In the genomic region with DNA sequence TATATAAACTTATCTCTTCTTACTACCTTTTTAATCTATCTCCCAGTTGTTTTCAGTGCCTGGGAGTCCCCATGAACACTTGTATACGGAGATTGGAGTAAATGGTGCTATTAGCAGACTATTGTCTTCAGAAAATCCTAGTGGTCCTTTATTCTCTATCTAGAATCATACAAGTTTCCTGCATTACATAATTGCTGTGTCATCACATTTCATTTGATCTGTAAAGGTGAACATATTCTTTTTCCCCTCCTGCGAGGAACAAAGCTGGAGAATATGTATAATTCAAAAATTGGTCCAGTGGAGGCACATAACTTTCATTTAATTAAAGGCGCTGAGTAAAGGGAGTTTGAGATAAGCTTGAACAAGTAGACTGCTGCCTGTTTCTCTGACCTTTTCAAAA, we compare ENCODE assay signal across 31 cellular contexts.
"Had no signal": no experiment of that assay in that cellular context is flagged by ENCODE, and none has a peak within 500 bp of the region (broad histone marks: within the 10 kb centered on the region; RNA-seq: fewer than 3 reads in every experiment).

No MANE protein-coding gene starts in this region.

- H3K4me1 Mint-ChIP-seq: activated CD8-positive, alpha-beta memory T cell treated with anti-CD3 and anti-CD28 coated beads, Interleukin-2, amount 10 ng/mL, durations not matched to agents 7 days and 5 days had no signal

- H3K4me3 Mint-ChIP-seq: activated CD8-positive, alpha-beta memory T cell treated with anti-CD3 and anti-CD28 coated beads, Interleukin-2, amount 10 ng/mL, durations not matched to agents 7 days and 5 days; activated CD8-positive, alpha-beta T cell treated with anti-CD3 and anti-CD28 coated beads, Interleukin-2, amount 10 ng/mL, durations not matched to agents 7 days and 5 days; activated naive CD8-positive, alpha-beta T cell; activated T-cell treated with anti-CD3 and anti-CD28 coated beads, Interleukin-2, amount 50 U/mL, for 24 hours; activated T-cell treated with anti-CD3 and anti-CD28 coated beads, Interleukin-2, amount 50 U/mL, for 72 hours; effector memory CD8-positive, alpha-beta T cell had no signal

- FAIRE-seq: colon had no signal

- H3K27me3 Mint-ChIP-seq: activated CD8-positive, alpha-beta memory T cell treated with anti-CD3 and anti-CD28 coated beads, Interleukin-2, amount 10 ng/mL, durations not matched to agents 7 days and 5 days; activated T-cell treated with anti-CD3 and anti-CD28 coated beads, Interleukin-2, amount 50 U/mL, for 24 hours; effector memory CD8-positive, alpha-beta T cell had no signal

- ATAC-seq: activated CD4-positive, CD25-positive, alpha-beta regulatory T cell treated with anti-CD3 and anti-CD28 coated beads, Interleukin-2, amount 50 U/mL, for 24 hours; activated CD8-positive, alpha-beta memory T cell treated with anti-CD3 and anti-CD28 coated beads, Interleukin-2, amount 10 ng/mL, durations not matched to agents 7 days and 5 days; activated CD8-positive, alpha-beta T cell treated with anti-CD3 and anti-CD28 coated beads, Interleukin-2, amount 10 ng/mL, durations not matched to agents 7 days and 5 days; activated T-cell treated with anti-CD3 and anti-CD28 coated beads, Interleukin-2, amount 50 U/mL, for 72 hours; body of pancreas; effector memory CD8-positive, alpha-beta T cell; foreskin keratinocyte; gastrocnemius medialis had no signal

- H3K36me3 Mint-ChIP-seq: activated CD8-positive, alpha-beta memory T cell treated with anti-CD3 and anti-CD28 coated beads, Interleukin-2, amount 10 ng/mL, durations not matched to agents 7 days and 5 days; activated naive CD8-positive, alpha-beta T cell had no signal

- H3K27me3 ChIP-seq: body of pancreas, esophagus muscularis mucosa, foreskin keratinocyte, gastrocnemius medialis, heart left ventricle had no signal

- H3K4me1 ChIP-seq: body of pancreas, esophagus muscularis mucosa, foreskin keratinocyte had no signal

- H3K36me3 ChIP-seq: esophagus muscularis mucosa, gastrocnemius medialis, heart left ventricle had no signal

- H3K27ac ChIP-seq: body of pancreas, esophagus muscularis mucosa, foreskin keratinocyte, gastrocnemius medialis had no signal

- H3K9me3 ChIP-seq: body of pancreas, esophagus muscularis mucosa, gastrocnemius medialis, heart left ventricle had no signal

- H3K4me3 ChIP-seq: body of pancreas, esophagus muscularis mucosa, gastrocnemius medialis, heart left ventricle had no signal

- DNase-seq: activated CD4-positive, alpha-beta T cell treated with anti-CD3 and anti-CD28 coated beads for 48 hours; activated CD4-positive, alpha-beta T cell treated with anti-CD3 and anti-CD28 coated beads, Interleukin-2, amount 50 U/mL, for 1 hour; activated CD4-positive, alpha-beta T cell treated with anti-CD3 and anti-CD28 coated beads, Interleukin-2, amount 50 U/mL, for 48 hours; activated CD8-positive, alpha-beta memory T cell treated with anti-CD3 and anti-CD28 coated beads, Interleukin-2, amount 10 ng/mL, durations not matched to agents 7 days and 5 days; activated CD8-positive, alpha-beta memory T cell treated with anti-CD3 and anti-CD28 coated beads, Interleukin-2, amount 50 U/mL, for 48 hours; activated CD8-positive, alpha-beta T cell treated with anti-CD3 and anti-CD28 coated beads, Interleukin-2, amount 10 ng/mL, durations not matched to agents 7 days and 5 days; activated gamma-delta T cell; activated naive CD4-positive, alpha-beta T cell; activated naive CD4-positive, alpha-beta T cell treated with anti-CD3 and anti-CD28 coated beads, Interleukin-2, amount 50 U/mL, for 16 hours; activated T-cell treated with anti-CD3 and anti-CD28 coated beads for 4 hours; activated T-cell treated with anti-CD3 and anti-CD28 coated beads, Interleukin-2, amount 50 U/mL, for 24 hours; activated T-cell treated with anti-CD3 and anti-CD28 coated beads, Interleukin-2, amount 50 U/mL, for 72 hours; amniotic stem cell; anterior cingulate cortex; body of pancreas; caudate nucleus; cortex of kidney; dermis blood vessel endothelial cell; effector CD4-positive, alpha-beta T cell; effector memory CD8-positive, alpha-beta T cell; erythroblast; gastrocnemius medialis; glutamatergic neuron; heart left ventricle; T-helper 1 cell; T-helper 2 cell had no signal

- H3K27ac Mint-ChIP-seq: activated CD8-positive, alpha-beta memory T cell treated with anti-CD3 and anti-CD28 coated beads, Interleukin-2, amount 10 ng/mL, durations not matched to agents 7 days and 5 days; activated CD8-positive, alpha-beta T cell treated with anti-CD3 and anti-CD28 coated beads, Interleukin-2, amount 10 ng/mL, durations not matched to agents 7 days and 5 days; activated naive CD8-positive, alpha-beta T cell; activated T-cell treated with anti-CD3 and anti-CD28 coated beads, Interleukin-2, amount 50 U/mL, for 24 hours; activated T-cell treated with anti-CD3 and anti-CD28 coated beads, Interleukin-2, amount 50 U/mL, for 72 hours; effector memory CD8-positive, alpha-beta T cell had no signal

- H3K9me3 Mint-ChIP-seq: activated T-cell treated with anti-CD3 and anti-CD28 coated beads, Interleukin-2, amount 50 U/mL, for 24 hours; activated T-cell treated with anti-CD3 and anti-CD28 coated beads, Interleukin-2, amount 50 U/mL, for 72 hours had no signal
